9 cellular contexts compared by ENCODE assay signal in genomic region chr11:65871811-65872548, GRCh38. TPM values are rescaled to one million over a fixed set of nuclear protein-coding genes. Genes with fewer than 3 reads are reported as not detected.
DNase-seq lines count a peak whose midpoint lies in the region; ATAC-seq and TF ChIP-seq lines count a peak whose summit lies in the region.
"Had no signal": no experiment of that assay in that cellular context is flagged by ENCODE, and none has a peak within 500 bp of the region (broad histone marks: within the 10 kb centered on the region; RNA-seq: fewer than 3 reads in every experiment).

No MANE protein-coding gene starts in this region.

- peak overlapping the region; percentile 62 for H3K4me3 Mint-ChIP-seq in neural progenitor cell

- peak overlapping the region; percentile 97 for H3K4me2 ChIP-seq in neural progenitor cell
- H3K4me2 ChIP-seq in OCI-LY7 (ENCODE audit: low read length): no peak overlapping the region

- peaks cover 23% of the 10 kb centered on the region for H3F3A ChIP-seq in neural progenitor cell (ENCODE audit: low read depth)

- DNase-seq in AG10803 (ENCODE audit: low read depth): peak; percentile 39
- peak; percentile 58 for DNase-seq in SK-N-DZ (ENCODE audit: low spot score)
- DNase-seq in fibroblast of mammary gland (ENCODE audit: low read depth): no peak
- peak; percentile 56 for DNase-seq in neural progenitor cell (ENCODE audit: low spot score)
- no peak for DNase-seq in DMS153 (lab: John Stamatoyannopoulos, UW)
- no peak for DNase-seq in OCI-LY7 (ENCODE audit: low spot score)
- DNase-seq in HK-2 (ENCODE audit: unreplicated experiment): no peak
- DNase-seq: NCI-H526 had no signal

- BruUV-seq in OCI-LY7 (replicated peaks; lab: Mats Ljungman, UMichigan): no TSS peak

- H3K27ac ChIP-seq in neural progenitor cell (no peak overlapping the region), OCI-LY7 (ENCODE audit: low read depth, low read length, poor library complexity, severe bottlenecking) (no peak overlapping the region)

- no peak for ATAC-seq in GM18498 (IDR thresholded peaks at IDR 0.05; ENCODE audit: unreplicated experiment)

- no peaks in the 10 kb centered on the region for H3K36me3 ChIP-seq in neural progenitor cell
- peaks cover 4% of the 10 kb centered on the region; the same call in 1 of the 2 replicates for H3K36me3 ChIP-seq in OCI-LY7 (ENCODE audit: insufficient read depth, low read length)

- no peak overlapping the region for H3K27ac Mint-ChIP-seq in neural progenitor cell

- POLR2A ChIA-PET in OCI-LY7 (lab: Charles Lee): interaction anchor here (0.6 to 1.8 kb wide), 5 partner anchors 12 to 233 kb away, joined by 3 to 6 read pairs (median 3); partner anchors contain the start of gene MUS81

- intact Hi-C loops in OCI-LY7 (cut with micrococcal nuclease; ENCODE audit: unreplicated experiment): no loop called here

- peaks cover 4% of the 10 kb centered on the region for H3K4me1 ChIP-seq in neural progenitor cell
- H3K4me1 ChIP-seq in OCI-LY7 (ENCODE audit: insufficient read depth, low read length, poor library complexity, severe bottlenecking): peaks cover 34% of the 10 kb centered on the region

- peak; percentile 23 for TF ChIP-seq CTCF in AG10803 (conservative IDR thresholded peaks at IDR 0.05; ENCODE audit: low read length)
- peak; percentile 18 for TF ChIP-seq CTCF in fibroblast of mammary gland (conservative IDR thresholded peaks at IDR 0.05; ENCODE audit: control insufficient read depth, insufficient read depth, low read depth, low read length)
- TF ChIP-seq CTCF in neural progenitor cell (IDR thresholded peaks at IDR 0.05): no peak
- TF ChIP-seq CTCF in OCI-LY7 (conservative IDR thresholded peaks at IDR 0.05; ENCODE audit: low read length): no peak

- H3K9ac ChIP-seq in neural progenitor cell: peak overlapping the region; percentile 37

- no peaks in the 10 kb centered on the region for H3K9me2 ChIP-seq in OCI-LY7 (ENCODE audit: insufficient read depth, low read length)

- peaks cover 19% of the 10 kb centered on the region for H3K27me3 Mint-ChIP-seq in neural progenitor cell (ENCODE audit: insufficient read depth, low read depth)

- H3K9me3 Mint-ChIP-seq in neural progenitor cell: no peaks in the 10 kb centered on the region

- H3K79me2 ChIP-seq in neural progenitor cell (ENCODE audit: low read depth) (no peaks in the 10 kb centered on the region), OCI-LY7 (ENCODE audit: insufficient read depth, low read depth, low read length) (no peaks in the 10 kb centered on the region)

- no peak overlapping the region for H2AFZ ChIP-seq in neural progenitor cell (replicated peaks)
- H2AFZ ChIP-seq in OCI-LY7 (ENCODE audit: low read length): no peak overlapping the region

- CTCF ChIA-PET in OCI-LY7 (lab: Charles Lee; ENCODE audit: unreplicated experiment): no interaction called here

- H3K36me3 Mint-ChIP-seq in neural progenitor cell: no peaks in the 10 kb centered on the region

- H3K4me3 ChIP-seq in AG10803 (ENCODE audit: low read length) (peak overlapping the region; percentile 81), fibroblast of mammary gland (ENCODE audit: control insufficient read depth, low read depth, low read length) (peak overlapping the region; percentile 69), neural progenitor cell (peak overlapping the region; percentile 67), OCI-LY7 (ENCODE audit: low read depth, low read length, poor library complexity, severe bottlenecking) (no peak overlapping the region)

- H3K9me3 ChIP-seq in neural progenitor cell (ENCODE audit: low read depth) (no peaks in the 10 kb centered on the region), OCI-LY7 (ENCODE audit: low read length) (no peaks in the 10 kb centered on the region)

- H3K27me3 ChIP-seq in neural progenitor cell: peaks cover 17% of the 10 kb centered on the region

- peaks cover 5% of the 10 kb centered on the region for H4K20me1 ChIP-seq in neural progenitor cell (ENCODE audit: low read depth)
- H4K20me1 ChIP-seq in OCI-LY7 (ENCODE audit: insufficient read depth, low read length): no peaks in the 10 kb centered on the region

- H3K4me1 Mint-ChIP-seq in neural progenitor cell: peaks cover 33% of the 10 kb centered on the region

RNA-seq across cellular contexts. Expression of gene EFEMP2, which starts 0.6 kb away (rescaled TPM):
- polyA plus RNA-seq in SK-N-DZ (2014; cell fraction: cytosol; rRNA removed): 14.0 and 14.9 TPM in 2 replicates
- polyA plus RNA-seq in SK-N-DZ (2014; cell fraction: nucleus; rRNA removed): 46.4 and 59.5 TPM in 2 replicates
- total RNA-seq in neural progenitor cell (ENCODE audit: low replicate concordance) (9.2 and 25.1 TPM in 2 replicates), OCI-LY7 (2022) (7.6 and 8.9 TPM in 2 replicates)
- 6.1 and 7.2 TPM in 2 replicates for total RNA-seq in OCI-LY7 (2014; rRNA removed; shearing (Covaris generic))

RNA-seq across cellular contexts. Expression of gene CTSW, which starts 7.7 kb away (rescaled TPM):
- polyA plus RNA-seq in SK-N-DZ (2014; cell fraction: cytosol; rRNA removed): not detected in 2 replicates
- not detected in 2 replicates for polyA plus RNA-seq in SK-N-DZ (2014; cell fraction: nucleus; rRNA removed)
- not detected in 2 replicates for total RNA-seq in neural progenitor cell (ENCODE audit: low replicate concordance)
- total RNA-seq in OCI-LY7 (2014; rRNA removed; shearing (Covaris generic)): not detected in 2 replicates
- not detected in 2 replicates for total RNA-seq in OCI-LY7 (2022)

RNA-seq across cellular contexts. Expression of gene MUS81, which starts 11.7 kb away (rescaled TPM):
- polyA plus RNA-seq in SK-N-DZ (2014; cell fraction: cytosol; rRNA removed): 35.2 and 44.5 TPM in 2 replicates
- 271 and 285 TPM in 2 replicates for polyA plus RNA-seq in SK-N-DZ (2014; cell fraction: nucleus; rRNA removed)
- 36.8 and 42.4 TPM in 2 replicates for total RNA-seq in neural progenitor cell (ENCODE audit: low replicate concordance)
- 110 and 130 TPM in 2 replicates for total RNA-seq in OCI-LY7 (2014; rRNA removed; shearing (Covaris generic))
- 94.2 and 102 TPM in 2 replicates for total RNA-seq in OCI-LY7 (2022)

RNA-seq across cellular contexts. Expression of gene CFL1, which starts 14.0 kb away (rescaled TPM):
- polyA plus RNA-seq in SK-N-DZ (2014; cell fraction: cytosol; rRNA removed): 895 and 922 TPM in 2 replicates
- 402 and 457 TPM in 2 replicates for polyA plus RNA-seq in SK-N-DZ (2014; cell fraction: nucleus; rRNA removed)
- 704 and 971 TPM in 2 replicates for total RNA-seq in neural progenitor cell (ENCODE audit: low replicate concordance)
- 1,019 and 1,146 TPM in 2 replicates for total RNA-seq in OCI-LY7 (2014; rRNA removed; shearing (Covaris generic))
- 1,064 and 1,119 TPM in 2 replicates for total RNA-seq in OCI-LY7 (2022)

RNA-seq across cellular contexts. Expression of gene FIBP, which starts 16.3 kb away (rescaled TPM):
- polyA plus RNA-seq in SK-N-DZ (2014; cell fraction: cytosol; rRNA removed): 115 and 152 TPM in 2 replicates
- 150 and 171 TPM in 2 replicates for polyA plus RNA-seq in SK-N-DZ (2014; cell fraction: nucleus; rRNA removed)
- total RNA-seq in neural progenitor cell (ENCODE audit: low replicate concordance) (92.1 and 113 TPM in 2 replicates), OCI-LY7 (2022) (89.4 and 97.3 TPM in 2 replicates)
- total RNA-seq in OCI-LY7 (2014; rRNA removed; shearing (Covaris generic)): 133 and 184 TPM in 2 replicates

Comparison
In these comparisons a context has a peak if more than half of its experiments do, and no peak if none do; other contexts are left out.
1. DNase-seq: peak in AG10803 (single experiment), SK-N-DZ (single experiment) and neural progenitor cell (single experiment); none in fibroblast of mammary gland (single experiment), DMS153 (single experiment), OCI-LY7 (single experiment) and HK-2 (single experiment).
2. CTCF ChIP-seq: peak in AG10803 (single experiment) and fibroblast of mammary gland (single experiment); none in neural progenitor cell (single experiment) and OCI-LY7 (single experiment).